9 cellular contexts compared by ENCODE assay signal in the genomic region with DNA sequence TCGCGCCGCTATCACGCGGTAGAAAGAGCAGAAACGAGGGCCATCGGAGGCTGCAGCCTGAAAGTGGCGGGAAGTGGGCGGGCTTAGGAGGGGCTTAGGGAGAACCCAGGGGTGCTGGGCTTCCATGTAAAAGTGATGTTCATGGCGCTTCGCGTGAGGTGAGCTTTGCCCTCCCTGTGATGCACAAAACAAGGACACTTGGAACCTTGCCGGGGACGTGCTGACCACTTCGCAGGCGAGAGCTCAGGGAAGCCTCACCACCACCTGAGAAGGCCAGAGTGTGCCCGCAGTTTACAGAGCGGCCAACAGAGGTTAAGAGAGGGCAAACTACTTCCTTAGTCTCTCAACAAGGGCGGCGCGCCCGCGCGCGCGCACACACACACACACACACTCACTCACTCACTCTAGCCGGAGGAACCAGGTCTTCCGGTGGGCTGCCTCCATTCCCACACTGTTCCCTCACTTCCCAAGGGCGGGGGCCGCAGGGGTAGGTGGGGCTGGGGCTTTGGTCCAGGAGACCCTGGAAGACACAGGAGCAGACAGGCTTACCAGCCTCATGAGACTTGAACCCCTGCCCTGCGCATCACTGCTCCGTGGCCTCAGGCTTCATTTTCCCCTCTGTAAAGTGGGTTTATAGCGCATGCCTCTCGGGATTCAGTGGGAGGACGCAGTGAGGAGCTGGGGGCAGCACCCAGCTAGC. TPM values are rescaled to one million over a fixed set of nuclear protein-coding genes. Genes with fewer than 3 reads are reported as not detected.
DNase-seq lines count a peak whose midpoint lies in the region; ATAC-seq lines count a peak whose summit lies in the region.
"Had no signal": no experiment of that assay in that cellular context is flagged by ENCODE, and none has a peak within 500 bp of the region (broad histone marks: within the 10 kb centered on the region; RNA-seq: fewer than 3 reads in every experiment).

No MANE protein-coding gene starts in this region.

- no peaks in the 10 kb centered on the region for H3K9me3 Mint-ChIP-seq in naive thymus-derived CD8-positive, alpha-beta T cell

- ATAC-seq in naive thymus-derived CD8-positive, alpha-beta T cell = peak; percentile 91 to 95
- ATAC-seq in GM19395 (IDR thresholded peaks at IDR 0.05; ENCODE audit: unreplicated experiment) = no peak

- peaks cover 0 to 14% (median 5%) of the 10 kb centered on the region in 5 donors for H3K27me3 Mint-ChIP-seq in naive thymus-derived CD8-positive, alpha-beta T cell

- POLR2A ChIA-PET in naive thymus-derived CD8-positive, alpha-beta T cell (lab: Charles Lee) = no interaction called here

- DNase-seq in EH (ENCODE audit: low read depth) (peak; percentile 30), NCI-H774 (lab: John Stamatoyannopoulos, UW) (peak; percentile 1), amniotic epithelial cell (ENCODE audit: low read depth) (peak; percentile 28), iPS-NIHi7 (ENCODE audit: extremely low spot score) (no peak), NCI-H1105 (lab: John Stamatoyannopoulos, UW) (no peak), DMS79 (lab: John Stamatoyannopoulos, UW) (no peak)
- DNase-seq in naive thymus-derived CD8-positive, alpha-beta T cell = peak; percentile 19 to 81 (median 54)

- H3K4me3 Mint-ChIP-seq in naive thymus-derived CD8-positive, alpha-beta T cell = peak overlapping the region; percentile 80 to 91 (median 86)

- peaks cover 12 to 23% (median 21%) of the 10 kb centered on the region in 4 donors for H3K4me1 Mint-ChIP-seq in naive thymus-derived CD8-positive, alpha-beta T cell

- H3K36me3 Mint-ChIP-seq in naive thymus-derived CD8-positive, alpha-beta T cell = no peaks in the 10 kb centered on the region

- H3K27ac Mint-ChIP-seq in naive thymus-derived CD8-positive, alpha-beta T cell = peak overlapping the region; percentile 36 to 95 (median 88)

RNA-seq across cellular contexts. Expression of a gene that starts 0.7 kb away (rescaled TPM):
- not detected for total RNA-seq in naive thymus-derived CD8-positive, alpha-beta T cell
- polyA plus RNA-seq in naive thymus-derived CD8-positive, alpha-beta T cell = not detected
- total RNA-seq: PC-9 had no signal

RNA-seq across cellular contexts. Expression of a gene that starts 5.9 kb away (rescaled TPM):
- under 1 TPM in 1 of 2 experiments, not detected in 1; 0.31 TPM for total RNA-seq in naive thymus-derived CD8-positive, alpha-beta T cell
- not detected for polyA plus RNA-seq in naive thymus-derived CD8-positive, alpha-beta T cell

RNA-seq across cellular contexts. Expression of a gene that starts 11.5 kb away (rescaled TPM):
- 10 to 100 TPM; 31.1 to 34.3 TPM for total RNA-seq in naive thymus-derived CD8-positive, alpha-beta T cell
- 100 to 1,000 TPM; 151 to 159 (median 157) TPM for polyA plus RNA-seq in naive thymus-derived CD8-positive, alpha-beta T cell

RNA-seq across cellular contexts. Expression of a gene that starts 20.5 kb away (rescaled TPM):
- 1 to 10 TPM; 1.8 to 2.6 TPM for total RNA-seq in naive thymus-derived CD8-positive, alpha-beta T cell
- 1 to 10 TPM in 1 of 3 donors, under 1 TPM in 2; 0.27 to 5.8 (median 0.42) TPM for polyA plus RNA-seq in naive thymus-derived CD8-positive, alpha-beta T cell

RNA-seq across cellular contexts. Expression of a gene that starts 29.5 kb away (rescaled TPM):
- total RNA-seq in naive thymus-derived CD8-positive, alpha-beta T cell = not detected
- not detected for polyA plus RNA-seq in naive thymus-derived CD8-positive, alpha-beta T cell
- total RNA-seq: PC-9 had no signal

Comparison
In these comparisons a context has a peak if more than half of its experiments do, and no peak if none do; other contexts are left out.
1. DNase-seq: peak in EH (single experiment), NCI-H774 (single experiment), amniotic epithelial cell (single experiment) and naive thymus-derived CD8-positive, alpha-beta T cell (10 of 10); none in iPS-NIHi7 (single experiment), NCI-H1105 (single experiment) and DMS79 (single experiment).